ENCODE assay signal across 1 cellular context in the genomic region with DNA sequence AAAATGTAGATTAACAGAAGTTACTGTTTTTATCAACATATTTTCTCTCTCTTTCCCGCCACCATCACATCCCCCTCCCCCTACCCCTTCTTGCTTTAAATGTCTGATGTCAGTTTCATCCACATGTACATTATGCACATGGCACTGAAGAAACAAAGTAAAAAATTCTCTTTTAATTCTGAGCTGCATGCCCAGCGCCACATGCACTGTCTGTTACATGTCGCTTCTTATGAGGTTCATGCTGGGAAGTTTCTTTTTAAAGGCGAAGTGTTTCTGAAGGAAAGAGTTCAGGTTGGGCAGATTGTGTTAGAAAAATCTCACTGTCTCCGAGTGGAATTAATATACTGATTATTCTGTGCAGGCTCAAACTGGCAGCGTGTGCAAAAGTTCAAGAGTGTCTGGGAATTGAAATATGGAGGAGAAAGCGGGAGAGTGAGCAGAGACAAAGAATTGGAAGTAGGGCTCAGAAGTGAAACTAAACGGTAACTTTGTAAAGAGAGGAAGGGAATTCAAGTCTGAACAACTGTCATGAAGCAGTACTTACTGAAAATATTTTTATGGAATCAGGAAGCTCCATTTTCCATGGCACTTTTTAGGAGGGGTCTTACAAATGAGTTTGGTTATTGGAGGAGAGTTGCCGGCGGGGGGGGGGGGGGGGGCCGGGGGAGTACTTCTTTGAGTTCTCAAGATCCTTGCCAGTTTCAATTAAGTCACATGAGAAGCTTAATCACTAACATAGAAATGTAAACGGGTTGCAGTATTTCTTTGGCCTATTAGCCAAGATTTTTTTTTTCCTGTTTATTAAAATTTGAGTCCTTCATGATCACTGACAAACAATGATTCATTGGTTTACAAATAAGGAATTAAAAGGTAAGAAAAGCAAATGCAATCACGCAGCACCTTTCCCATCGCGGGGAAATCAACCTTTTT.
TF ChIP-seq lines count a peak whose summit lies in the region.

No MANE protein-coding gene starts in this region.

TF ChIP-seq in GM23338, 12 proteins besides CTCF, POLR2A, EP300 and RAD21 (continued from another document):
- TF ChIP-seq, protein P1, sequence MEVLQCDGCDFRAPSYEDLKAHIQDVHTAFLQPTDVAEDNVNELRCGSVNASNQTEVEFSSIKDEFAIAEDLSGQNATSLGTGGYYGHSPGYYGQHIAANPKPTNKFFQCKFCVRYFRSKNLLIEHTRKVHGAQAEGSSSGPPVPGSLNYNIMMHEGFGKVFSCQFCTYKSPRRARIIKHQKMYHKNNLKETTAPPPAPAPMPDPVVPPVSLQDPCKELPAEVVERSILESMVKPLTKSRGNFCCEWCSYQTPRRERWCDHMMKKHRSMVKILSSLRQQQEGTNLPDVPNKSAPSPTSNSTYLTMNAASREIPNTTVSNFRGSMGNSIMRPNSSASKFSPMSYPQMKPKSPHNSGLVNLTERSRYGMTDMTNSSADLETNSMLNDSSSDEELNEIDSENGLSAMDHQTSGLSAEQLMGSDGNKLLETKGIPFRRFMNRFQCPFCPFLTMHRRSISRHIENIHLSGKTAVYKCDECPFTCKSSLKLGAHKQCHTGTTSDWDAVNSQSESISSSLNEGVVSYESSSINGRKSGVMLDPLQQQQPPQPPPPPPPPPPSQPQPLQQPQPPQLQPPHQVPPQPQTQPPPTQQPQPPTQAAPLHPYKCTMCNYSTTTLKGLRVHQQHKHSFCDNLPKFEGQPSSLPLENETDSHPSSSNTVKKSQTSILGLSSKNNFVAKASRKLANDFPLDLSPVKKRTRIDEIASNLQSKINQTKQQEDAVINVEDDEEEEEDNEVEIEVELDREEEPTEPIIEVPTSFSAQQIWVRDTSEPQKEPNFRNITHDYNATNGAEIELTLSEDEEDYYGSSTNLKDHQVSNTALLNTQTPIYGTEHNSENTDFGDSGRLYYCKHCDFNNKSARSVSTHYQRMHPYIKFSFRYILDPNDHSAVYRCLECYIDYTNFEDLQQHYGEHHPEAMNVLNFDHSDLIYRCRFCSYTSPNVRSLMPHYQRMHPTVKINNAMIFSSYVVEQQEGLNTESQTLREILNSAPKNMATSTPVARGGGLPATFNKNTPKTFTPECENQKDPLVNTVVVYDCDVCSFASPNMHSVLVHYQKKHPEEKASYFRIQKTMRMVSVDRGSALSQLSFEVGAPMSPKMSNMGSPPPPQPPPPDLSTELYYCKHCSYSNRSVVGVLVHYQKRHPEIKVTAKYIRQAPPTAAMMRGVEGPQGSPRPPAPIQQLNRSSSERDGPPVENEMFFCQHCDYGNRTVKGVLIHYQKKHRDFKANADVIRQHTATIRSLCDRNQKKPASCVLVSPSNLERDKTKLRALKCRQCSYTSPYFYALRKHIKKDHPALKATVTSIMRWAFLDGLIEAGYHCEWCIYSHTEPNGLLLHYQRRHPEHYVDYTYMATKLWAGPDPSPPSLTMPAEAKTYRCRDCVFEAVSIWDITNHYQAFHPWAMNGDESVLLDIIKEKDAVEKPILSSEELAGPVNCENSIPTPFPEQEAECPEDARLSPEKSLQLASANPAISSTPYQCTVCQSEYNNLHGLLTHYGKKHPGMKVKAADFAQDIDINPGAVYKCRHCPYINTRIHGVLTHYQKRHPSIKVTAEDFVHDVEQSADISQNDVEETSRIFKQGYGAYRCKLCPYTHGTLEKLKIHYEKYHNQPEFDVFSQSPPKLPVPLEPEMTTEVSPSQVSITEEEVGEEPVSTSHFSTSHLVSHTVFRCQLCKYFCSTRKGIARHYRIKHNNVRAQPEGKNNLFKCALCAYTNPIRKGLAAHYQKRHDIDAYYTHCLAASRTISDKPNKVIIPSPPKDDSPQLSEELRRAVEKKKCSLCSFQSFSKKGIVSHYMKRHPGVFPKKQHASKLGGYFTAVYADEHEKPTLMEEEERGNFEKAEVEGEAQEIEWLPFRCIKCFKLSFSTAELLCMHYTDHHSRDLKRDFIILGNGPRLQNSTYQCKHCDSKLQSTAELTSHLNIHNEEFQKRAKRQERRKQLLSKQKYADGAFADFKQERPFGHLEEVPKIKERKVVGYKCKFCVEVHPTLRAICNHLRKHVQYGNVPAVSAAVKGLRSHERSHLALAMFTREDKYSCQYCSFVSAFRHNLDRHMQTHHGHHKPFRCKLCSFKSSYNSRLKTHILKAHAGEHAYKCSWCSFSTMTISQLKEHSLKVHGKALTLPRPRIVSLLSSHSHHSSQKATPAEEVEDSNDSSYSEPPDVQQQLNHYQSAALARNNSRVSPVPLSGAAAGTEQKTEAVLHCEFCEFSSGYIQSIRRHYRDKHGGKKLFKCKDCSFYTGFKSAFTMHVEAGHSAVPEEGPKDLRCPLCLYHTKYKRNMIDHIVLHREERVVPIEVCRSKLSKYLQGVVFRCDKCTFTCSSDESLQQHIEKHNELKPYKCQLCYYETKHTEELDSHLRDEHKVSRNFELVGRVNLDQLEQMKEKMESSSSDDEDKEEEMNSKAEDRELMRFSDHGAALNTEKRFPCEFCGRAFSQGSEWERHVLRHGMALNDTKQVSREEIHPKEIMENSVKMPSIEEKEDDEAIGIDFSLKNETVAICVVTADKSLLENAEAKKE (CRISPR knock-in tag; IDR thresholded peaks at IDR 0.05) = no peak
- TF ChIP-seq STAT1 (IDR thresholded peaks at IDR 0.05; ENCODE audit: unreplicated experiment) (no peak), NANOG (IDR thresholded peaks at IDR 0.05; ENCODE audit: borderline replicate concordance) (no peak), EZH2 (IDR thresholded peaks at IDR 0.05; ENCODE audit: low read depth, unreplicated experiment) (no peak)
